Comparison of ENCODE assay signal across 1 cellular context in the genomic region with DNA sequence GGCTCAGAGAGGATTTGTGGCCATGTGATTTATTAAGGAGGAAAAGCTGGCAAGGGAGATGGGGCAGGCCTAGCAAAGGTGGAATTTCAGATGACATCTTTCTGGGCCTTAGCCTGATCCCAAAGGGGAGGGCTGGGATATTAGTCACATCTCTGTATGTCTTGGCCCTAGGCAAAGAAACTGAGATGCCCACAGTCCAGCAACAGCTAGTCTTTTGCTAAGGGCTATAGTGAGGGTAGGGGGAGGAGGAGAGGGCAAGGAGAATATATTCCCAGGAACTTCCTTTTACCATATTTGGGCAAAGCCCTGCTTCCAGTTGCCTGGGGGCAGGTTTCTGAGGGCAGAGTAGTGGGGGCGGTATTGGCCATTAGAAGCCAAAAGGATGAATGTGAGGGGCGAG.
TF ChIP-seq lines count a peak whose summit lies in the region.

No MANE protein-coding gene starts in this region.

TF ChIP-seq in GM23338, 12 proteins besides CTCF, POLR2A, EP300 and RAD21:
- TF ChIP-seq ZNF114 (CRISPR knock-in tag; IDR thresholded peaks at IDR 0.05) (no peak), ETS1 (IDR thresholded peaks at IDR 0.05) (no peak), EZH2 (IDR thresholded peaks at IDR 0.05; ENCODE audit: low read depth, unreplicated experiment) (no peak), EZH2phosphoT487 (IDR thresholded peaks at IDR 0.05; ENCODE audit: unreplicated experiment) (no peak), STAT1 (IDR thresholded peaks at IDR 0.05; ENCODE audit: unreplicated experiment) (no peak), ZNF331 (CRISPR knock-in tag; IDR thresholded peaks at IDR 0.05; ENCODE audit: low read depth) (no peak), ZNF462 (CRISPR knock-in tag; IDR thresholded peaks at IDR 0.05) (no peak), JUNB (IDR thresholded peaks at IDR 0.05; ENCODE audit: unreplicated experiment) (no peak), NANOG (IDR thresholded peaks at IDR 0.05; ENCODE audit: borderline replicate concordance) (no peak), POLR2AphosphoS5 (IDR thresholded peaks at IDR 0.05; ENCODE audit: low read depth) (no peak), CREB1 (CRISPR knock-in tag; IDR thresholded peaks at IDR 0.05; ENCODE audit: low read depth) (no peak)
- TF ChIP-seq, protein P1, sequence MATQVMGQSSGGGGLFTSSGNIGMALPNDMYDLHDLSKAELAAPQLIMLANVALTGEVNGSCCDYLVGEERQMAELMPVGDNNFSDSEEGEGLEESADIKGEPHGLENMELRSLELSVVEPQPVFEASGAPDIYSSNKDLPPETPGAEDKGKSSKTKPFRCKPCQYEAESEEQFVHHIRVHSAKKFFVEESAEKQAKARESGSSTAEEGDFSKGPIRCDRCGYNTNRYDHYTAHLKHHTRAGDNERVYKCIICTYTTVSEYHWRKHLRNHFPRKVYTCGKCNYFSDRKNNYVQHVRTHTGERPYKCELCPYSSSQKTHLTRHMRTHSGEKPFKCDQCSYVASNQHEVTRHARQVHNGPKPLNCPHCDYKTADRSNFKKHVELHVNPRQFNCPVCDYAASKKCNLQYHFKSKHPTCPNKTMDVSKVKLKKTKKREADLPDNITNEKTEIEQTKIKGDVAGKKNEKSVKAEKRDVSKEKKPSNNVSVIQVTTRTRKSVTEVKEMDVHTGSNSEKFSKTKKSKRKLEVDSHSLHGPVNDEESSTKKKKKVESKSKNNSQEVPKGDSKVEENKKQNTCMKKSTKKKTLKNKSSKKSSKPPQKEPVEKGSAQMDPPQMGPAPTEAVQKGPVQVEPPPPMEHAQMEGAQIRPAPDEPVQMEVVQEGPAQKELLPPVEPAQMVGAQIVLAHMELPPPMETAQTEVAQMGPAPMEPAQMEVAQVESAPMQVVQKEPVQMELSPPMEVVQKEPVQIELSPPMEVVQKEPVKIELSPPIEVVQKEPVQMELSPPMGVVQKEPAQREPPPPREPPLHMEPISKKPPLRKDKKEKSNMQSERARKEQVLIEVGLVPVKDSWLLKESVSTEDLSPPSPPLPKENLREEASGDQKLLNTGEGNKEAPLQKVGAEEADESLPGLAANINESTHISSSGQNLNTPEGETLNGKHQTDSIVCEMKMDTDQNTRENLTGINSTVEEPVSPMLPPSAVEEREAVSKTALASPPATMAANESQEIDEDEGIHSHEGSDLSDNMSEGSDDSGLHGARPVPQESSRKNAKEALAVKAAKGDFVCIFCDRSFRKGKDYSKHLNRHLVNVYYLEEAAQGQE (IDR thresholded peaks at IDR 0.05; ENCODE audit: unreplicated experiment), result no peak
